In genomic region chr7:76294344-76295024, GRCh38 we compare ENCODE assay signal across 9 cellular contexts. TPM values are rescaled to one million over a fixed set of nuclear protein-coding genes. Genes with fewer than 3 reads are reported as not detected.
DNase-seq lines count a peak whose midpoint lies in the region; ATAC-seq and TF ChIP-seq lines count a peak whose summit lies in the region.
"Had no signal": no experiment of that assay in that cellular context is flagged by ENCODE, and none has a peak within 500 bp of the region (broad histone marks: within the 10 kb centered on the region; RNA-seq: fewer than 3 reads in every experiment).

No MANE protein-coding gene starts in this region.

- BruUV-seq in Panc1 (replicated peaks; lab: Mats Ljungman, UMichigan): no TSS peak

- CTCF ChIA-PET in Panc1 (lab: Charles Lee): no interaction called here

- WGBS in thymus: 54% methylated on average over 20 of the region's 20 CpGs

- POLR2A ChIA-PET in Panc1 (lab: Charles Lee): no interaction called here

- H3K9me3 ChIP-seq in Panc1 (ENCODE audit: control insufficient read depth, insufficient read depth, low read depth, low read length) (no peaks in the 10 kb centered on the region), endocrine pancreas (ENCODE audit: control insufficient read depth, low read length) (no peaks in the 10 kb centered on the region), thymus (ENCODE audit: control insufficient read depth) (no peaks in the 10 kb centered on the region)

- intact Hi-C loops in Panc1 (cut with micrococcal nuclease; ENCODE audit: unreplicated experiment): no loop called here

- H3K4me1 ChIP-seq in Panc1 (ENCODE audit: control insufficient read depth, insufficient read depth, low read length) (peaks cover 48% of the 10 kb centered on the region), endocrine pancreas (ENCODE audit: control insufficient read depth, insufficient read depth, low read length) (no peaks in the 10 kb centered on the region), thymus (ENCODE audit: control insufficient read depth, insufficient read depth, low read length) (peaks cover 13% of the 10 kb centered on the region)

- H3K36me3 ChIP-seq in Panc1 (ENCODE audit: control insufficient read depth, insufficient read depth, low read length) (no peaks in the 10 kb centered on the region), endocrine pancreas (ENCODE audit: control insufficient read depth, insufficient read depth, low read length) (no peaks in the 10 kb centered on the region), thymus (ENCODE audit: control insufficient read depth, insufficient read depth) (no peaks in the 10 kb centered on the region)

- ATAC-seq in Panc1 (peak; percentile 74), GM18519 (IDR thresholded peaks at IDR 0.05; ENCODE audit: low FRiP score, unreplicated experiment) (no peak), GM21529 (IDR thresholded peaks at IDR 0.05; ENCODE audit: unreplicated experiment) (no peak)

- TF ChIP-seq CTCF in Panc1 (IDR thresholded peaks at IDR 0.05): no peak

- H3K27me3 ChIP-seq in Panc1 (ENCODE audit: control insufficient read depth, insufficient read depth, low read length) (no peaks in the 10 kb centered on the region), endocrine pancreas (ENCODE audit: control insufficient read depth, insufficient read depth, low read length) (no peaks in the 10 kb centered on the region), thymus (ENCODE audit: control insufficient read depth, insufficient read depth) (no peaks in the 10 kb centered on the region)

- H3K4me3 ChIP-seq in Panc1 (ENCODE audit: low read depth in 2 of 2, low read length in 2 of 2) (peak overlapping the region; percentile 3 to 47; a peak in 2 of 4 replicates), endocrine pancreas (ENCODE audit: control insufficient read depth, insufficient read depth, low read length) (no peak overlapping the region), thymus (ENCODE audit: low read length) (no peak overlapping the region)

- H3K27ac ChIP-seq in Panc1 (ENCODE audit: low read length): peak overlapping the region; percentile 91
- peak overlapping the region; percentile 89 for H3K27ac ChIP-seq in thymus (ENCODE audit: low read depth)
- H3K27ac ChIP-seq: HL-60 had no signal

- DNase-seq in DMS 273 (lab: John Stamatoyannopoulos, UW; ENCODE audit: unreplicated experiment) (peak; percentile 97), LoVo (ENCODE audit: low spot score) (peak; percentile 92), Panc1 (ENCODE audit: low read depth, low spot score) (no peak), medulla oblongata (ENCODE audit: extremely low spot score) (peak; percentile 98)

- peak overlapping the region; percentile 23 for H3K9ac ChIP-seq in endocrine pancreas (ENCODE audit: control insufficient read depth, insufficient read depth, low read length)

- in situ Hi-C loops in Panc1 (cut with HindIII; ENCODE audit: low pct_unique_long_range_greater_than_20kb, low sequenced_read_pairs): no loop called here

RNA-seq across cellular contexts. Expression of gene HSPB1, which starts 8.0 kb away (rescaled TPM):
- 422 TPM for total RNA-seq in Panc1 (2021; ENCODE audit: unreplicated experiment)
- polyA plus RNA-seq in Panc1 (2012; ENCODE audit: insufficient read length): 1,072 TPM
- 1,040 TPM for polyA plus RNA-seq in thymus

Comparison
In these comparisons a context has a peak if more than half of its experiments do, and no peak if none do; other contexts are left out.
1. H3K4me3 ChIP-seq: peak in Panc1 (2 of 2); none in endocrine pancreas (single experiment) and thymus (single experiment).